ENCODE assay signal across 8 cellular contexts in genomic region chr12:6827982-6828670, GRCh38.
DNase-seq lines count a peak whose midpoint lies in the region; ATAC-seq and TF ChIP-seq lines count a peak whose summit lies in the region.

P3H3 (plus strand) TSS chr12:6828407; CDS start chr12:6828441, 34 bp downstream.

- H3K27me3 ChIP-seq in OCI-LY1 (ENCODE audit: insufficient read depth, low read length) = peaks cover 5% of the 10 kb centered on the region; the same call in 1 of the 2 replicates

- H3K9me3 ChIP-seq in OCI-LY1 (ENCODE audit: low read length) = no peaks in the 10 kb centered on the region

- H2AFZ ChIP-seq in OCI-LY1 (ENCODE audit: low read length) = no peak within 1 kb of the TSS

- H3K36me3 ChIP-seq in OCI-LY1 (ENCODE audit: insufficient read depth, low read length) = no peaks in the 10 kb centered on the region

- H4K20me1 ChIP-seq in OCI-LY1 (ENCODE audit: insufficient read depth, low read length) = no peaks in the 10 kb centered on the region

- peaks cover 6% of the 10 kb centered on the region for H3K4me1 ChIP-seq in OCI-LY1 (ENCODE audit: insufficient read depth, low read length, severe bottlenecking)

- no peaks in the 10 kb centered on the region for H3K79me2 ChIP-seq in OCI-LY1 (ENCODE audit: insufficient read depth, low read length)

- ATAC-seq in GM19324 (IDR thresholded peaks at IDR 0.05; ENCODE audit: low FRiP score, unreplicated experiment) (no peak), GM21381 (IDR thresholded peaks at IDR 0.05; ENCODE audit: unreplicated experiment) (no peak)

- TF ChIP-seq CTCF in OCI-LY1 (IDR thresholded peaks at IDR 0.05; ENCODE audit: low read length) = no peak

- H3K27ac ChIP-seq in OCI-LY1 (ENCODE audit: low read depth, low read length, poor library complexity, severe bottlenecking) (no peak within 1 kb of the TSS), skin epidermis (peak within 1 kb of the TSS in 20 of 21 experiments; percentile 39 to 92 (median 74))

- no peaks in the 10 kb centered on the region for H3K9me2 ChIP-seq in OCI-LY1 (ENCODE audit: low read depth, low read length)

- H3K4me3 ChIP-seq in OCI-LY1 (ENCODE audit: low read depth, low read length, poor library complexity, severe bottlenecking) (peak within 1 kb of the TSS; percentile 39), skin epidermis (peak within 1 kb of the TSS; percentile 50 to 69 (median 57))

- H3F3A ChIP-seq in OCI-LY1 (ENCODE audit: insufficient read depth, low read length) = no peaks in the 10 kb centered on the region

- H3K9ac ChIP-seq in OCI-LY1 (ENCODE audit: low read length) = no peak within 1 kb of the TSS; the same call in 1 of the 2 replicates

- H3K4me2 ChIP-seq in OCI-LY1 (ENCODE audit: low read length) = peak within 1 kb of the TSS; percentile 49

- peak; percentile 48 for DNase-seq in stimulated activated CD4-positive, alpha-beta T cell treated with anti-CD3 and anti-CD28 coated beads, Interleukin-15, amount 100 ng/mL, for 24 hours
- DNase-seq in stimulated activated CD4-positive, alpha-beta T cell treated with anti-CD3 and anti-CD28 coated beads, Interleukin-12 subunit alpha, Interleukin-12 subunit beta, amount 100 ng/mL, for 4 hours = no peak
- DNase-seq in central memory CD4-positive, alpha-beta T cell = peak; percentile 19
- peak; percentile 76 for DNase-seq in islet precursor cell
